Comparison of ENCODE assay signal across 30 cellular contexts in genomic region chr15:77099741-77100463, GRCh38.
"Had no signal": no experiment of that assay in that cellular context is flagged by ENCODE, and none has a peak within 500 bp of the region (broad histone marks: within the 10 kb centered on the region; RNA-seq: fewer than 3 reads in every experiment).

No MANE protein-coding gene starts in this region.

- H3K4me3 Mint-ChIP-seq: activated CD4-positive, alpha-beta T cell treated with anti-CD3 and anti-CD28 coated beads, Interleukin-2, amount 10 ng/mL, durations not matched to agents 24 days and 14 days; activated naive CD4-positive, alpha-beta T cell treated with anti-CD3 and anti-CD28 coated beads for 36 hours; activated T-cell treated with anti-CD3 and anti-CD28 coated beads, Interleukin-2, amount 50 U/mL, for 4 hours; activated T-helper 1 cell treated with anti-CD3 and anti-CD28 coated beads, Interleukin-12 subunit alpha, Interleukin-12 subunit beta, Interleukin-2, Interleukin-4 antibody, amounts not matched to agents 30 ng/mL and 10 ng/mL and 1 ng/mL, durations not matched to agents 14 hours and 24 hours and 36 hours had no signal

- DNase-seq: activated CD4-positive, alpha-beta T cell treated with anti-CD3 and anti-CD28 coated beads, Interleukin-2, amount 10 ng/mL, durations not matched to agents 24 days and 14 days; activated CD4-positive, alpha-beta T cell treated with anti-CD3 and anti-CD28 coated beads, Interleukin-2, amount 50 U/mL, for 4 hours; activated CD8-positive, alpha-beta memory T cell treated with anti-CD3 and anti-CD28 coated beads, Interleukin-2, amount 50 U/mL, for 4 hours; activated gamma-delta T cell treated with Interleukin-2 at 50 U/mL for 16 hours; activated naive CD4-positive, alpha-beta T cell treated with anti-CD3 and anti-CD28 coated beads for 36 hours; activated T-cell treated with anti-CD3 and anti-CD28 coated beads for 4 hours; activated T-cell treated with anti-CD3 and anti-CD28 coated beads, Interleukin-2, amount 50 U/mL, for 4 hours; body of pancreas; Karpas-422; NCI-H1048; NCI-H1105 treated with DMSO at 0.1 percent for 48 hours; NCI-H1436; NCI-H1694; NCI-H2029; NCI-H345; NCI-H524 treated with DMSO at 0.1 percent for 48 hours; NCI-H748 treated with DMSO at 0.1 percent for 48 hours; NK-92 treated with Interleukin-12 subunit alpha and Interleukin-12 subunit beta, amount 100 ng/mL, for 24 hours; PC-9; SIG-M5; T1000; WERI-Rb-1 had no signal

- H3K4me1 ChIP-seq: adrenal gland, body of pancreas, breast epithelium had no signal

- H3K4me3 ChIP-seq: adrenal gland, body of pancreas, breast epithelium, PC-9 had no signal

- H3K9me3 Mint-ChIP-seq: activated CD4-positive, alpha-beta T cell treated with anti-CD3 and anti-CD28 coated beads, Interleukin-2, amount 10 ng/mL, durations not matched to agents 24 days and 14 days; activated naive CD4-positive, alpha-beta T cell treated with anti-CD3 and anti-CD28 coated beads for 36 hours; activated naive CD4-positive, alpha-beta T cell treated with anti-CD3 and anti-CD28 coated beads, Interleukin-2, amount 50 U/mL, for 72 hours; activated T-cell treated with anti-CD3 and anti-CD28 coated beads, Interleukin-2, amount 50 U/mL, for 4 hours; activated T-helper 1 cell treated with anti-CD3 and anti-CD28 coated beads, Interleukin-12 subunit alpha, Interleukin-12 subunit beta, Interleukin-2, Interleukin-4 antibody, amounts not matched to agents 30 ng/mL and 10 ng/mL and 1 ng/mL, durations not matched to agents 14 hours and 24 hours and 36 hours had no signal

- H3K27ac ChIP-seq: adrenal gland, body of pancreas, breast epithelium, PC-9, RWPE1, WERI-Rb-1 had no signal

- H3K27ac Mint-ChIP-seq: activated CD4-positive, alpha-beta T cell treated with anti-CD3 and anti-CD28 coated beads, Interleukin-2, amount 10 ng/mL, durations not matched to agents 24 days and 14 days; activated naive CD4-positive, alpha-beta T cell treated with anti-CD3 and anti-CD28 coated beads for 36 hours; activated naive CD4-positive, alpha-beta T cell treated with anti-CD3 and anti-CD28 coated beads, Interleukin-2, amount 50 U/mL, for 72 hours; activated T-helper 1 cell treated with anti-CD3 and anti-CD28 coated beads, Interleukin-12 subunit alpha, Interleukin-12 subunit beta, Interleukin-2, Interleukin-4 antibody, amounts not matched to agents 30 ng/mL and 10 ng/mL and 1 ng/mL, durations not matched to agents 14 hours and 24 hours and 36 hours had no signal

- ATAC-seq: activated naive CD4-positive, alpha-beta T cell treated with anti-CD3 and anti-CD28 coated beads, Interleukin-2, amount 50 U/mL, for 72 hours; activated T-cell treated with anti-CD3 and anti-CD28 coated beads, Interleukin-2, amount 50 U/mL, for 4 hours; body of pancreas; Right ventricle myocardium inferior had no signal

- FAIRE-seq: astrocyte, RCC 7860 had no signal

- H3K9me3 ChIP-seq: adrenal gland, body of pancreas, breast epithelium had no signal

- H2AFZ ChIP-seq: PC-9 had no signal

- H3K36me3 ChIP-seq: adrenal gland, breast epithelium, WERI-Rb-1 had no signal

- H3K36me3 Mint-ChIP-seq: activated naive CD4-positive, alpha-beta T cell treated with anti-CD3 and anti-CD28 coated beads, Interleukin-2, amount 50 U/mL, for 72 hours had no signal

- H3K27me3 ChIP-seq: adrenal gland, body of pancreas, breast epithelium had no signal

- H3K4me2 ChIP-seq: PC-9 had no signal
